Comparison of ENCODE assay signal across 8 cellular contexts in genomic region chr1:247331172-247331525, GRCh38. TPM values are rescaled to one million over a fixed set of nuclear protein-coding genes. Genes with fewer than 3 reads are reported as not detected.
DNase-seq lines count a peak whose midpoint lies in the region; ATAC-seq, FAIRE-seq and TF ChIP-seq lines count a peak whose summit lies in the region.

No MANE protein-coding gene starts in this region.

- H3K9me3 ChIP-seq in HAP-1 (no peaks in the 10 kb centered on the region), SU-DHL-6 (ENCODE audit: insufficient read depth, low read length) (no peaks in the 10 kb centered on the region)

- H3K27ac ChIP-seq in SU-DHL-6 (ENCODE audit: low read depth, low read length), result peak overlapping the region; percentile 51

- H3K4me3 ChIP-seq in HAP-1, result peak overlapping the region; percentile 97
- H3K4me3 ChIP-seq in SU-DHL-6 (ENCODE audit: insufficient read depth, low read length, poor library complexity, severe bottlenecking), result peak overlapping the region; percentile 97

- no peaks in the 10 kb centered on the region for H3K27me3 Mint-ChIP-seq in activated naive CD8-positive, alpha-beta T cell treated with anti-CD3 and anti-CD28 coated beads, Interleukin-2, amount 50 U/mL, for 24 hours

- peak overlapping the region; percentile 51 for H3K4me2 ChIP-seq in SU-DHL-6 (ENCODE audit: low read depth, low read length, poor library complexity, severe bottlenecking)

- peak overlapping the region; percentile 73 for H3K27ac Mint-ChIP-seq in activated naive CD8-positive, alpha-beta T cell treated with anti-CD3 and anti-CD28 coated beads, Interleukin-2, amount 50 U/mL, for 24 hours

- peaks cover 38% of the 10 kb centered on the region for H3K4me1 Mint-ChIP-seq in activated naive CD8-positive, alpha-beta T cell treated with anti-CD3 and anti-CD28 coated beads, Interleukin-2, amount 50 U/mL, for 24 hours

- H3K9me2 ChIP-seq in SU-DHL-6 (replicated peaks; ENCODE audit: insufficient read depth, low read length), result no peaks in the 10 kb centered on the region

- FAIRE-seq in urothelium cell line (lab: Jason Lieb, UNC), result no peak

- in situ Hi-C loops in HAP-1 (cut with MboI; ENCODE audit: low sequenced_read_pairs), result no loop called here

- peaks cover 20% of the 10 kb centered on the region for H3K36me3 Mint-ChIP-seq in activated naive CD8-positive, alpha-beta T cell treated with anti-CD3 and anti-CD28 coated beads, Interleukin-2, amount 50 U/mL, for 24 hours (ENCODE audit: low read depth)

- H3K9me3 Mint-ChIP-seq in activated naive CD8-positive, alpha-beta T cell treated with anti-CD3 and anti-CD28 coated beads, Interleukin-2, amount 50 U/mL, for 24 hours, result no peaks in the 10 kb centered on the region

- H4K20me1 ChIP-seq in SU-DHL-6 (ENCODE audit: low read depth, low read length), result no peaks in the 10 kb centered on the region

- ATAC-seq in activated naive CD8-positive, alpha-beta T cell treated with anti-CD3 and anti-CD28 coated beads, Interleukin-2, amount 50 U/mL, for 24 hours, result peak; percentile 74

- no peaks in the 10 kb centered on the region for H3K79me2 ChIP-seq in SU-DHL-6 (ENCODE audit: insufficient read depth, low read length)

- peak overlapping the region; percentile 96 for H2AFZ ChIP-seq in SU-DHL-6 (ENCODE audit: low read depth, low read length, severe bottlenecking)

- no peaks in the 10 kb centered on the region for H3F3A ChIP-seq in SU-DHL-6 (ENCODE audit: insufficient read depth)

- peak overlapping the region; percentile 85 for H3K4me3 Mint-ChIP-seq in activated naive CD8-positive, alpha-beta T cell treated with anti-CD3 and anti-CD28 coated beads, Interleukin-2, amount 50 U/mL, for 24 hours

- intact Hi-C loops in cardiac septum (cut with DNase I) (loop anchor here (5.0 kb wide), 2 partner anchors 41 to 219 kb away; no protein-coding TSS in a partner anchor), posterior vena cava (cut with DNase I) (no loop called here)

- TF ChIP-seq CTCF in SU-DHL-6 (IDR thresholded peaks at IDR 0.05; ENCODE audit: insufficient read depth, low read length, poor library complexity, severe bottlenecking), result no peak

- H3K27me3 ChIP-seq in HAP-1 (ENCODE audit: low read depth) (no peaks in the 10 kb centered on the region), SU-DHL-6 (ENCODE audit: low read length) (no peaks in the 10 kb centered on the region)

- peaks cover 53% of the 10 kb centered on the region for H3K36me3 ChIP-seq in HAP-1 (replicated peaks)
- no peaks in the 10 kb centered on the region for H3K36me3 ChIP-seq in SU-DHL-6 (ENCODE audit: low read length)

- peaks cover 16% of the 10 kb centered on the region for H3K4me1 ChIP-seq in HAP-1

- peak; percentile 93 for DNase-seq in GM03348 (ENCODE audit: low spot score)
- DNase-seq in HAP-1 (ENCODE audit: low spot score in 2 of 2), result peak; percentile 55 to 85
- DNase-seq in M059J (ENCODE audit: low read depth), result peak; percentile 83
- peak; percentile 75 for DNase-seq in activated naive CD8-positive, alpha-beta T cell treated with anti-CD3 and anti-CD28 coated beads, Interleukin-2, amount 50 U/mL, for 24 hours
- peak; percentile 85 for DNase-seq in cardiac septum (ENCODE audit: low spot score)
- DNase-seq in posterior vena cava (ENCODE audit: low spot score), result peak; percentile 91
- DNase-seq in urothelium cell line (ENCODE audit: low spot score), result peak; percentile 83

- H3K9ac ChIP-seq in SU-DHL-6 (ENCODE audit: low read length), result peak overlapping the region; percentile 96

RNA-seq across cellular contexts. Expression of gene ZNF496, which starts 0.5 kb away (rescaled TPM):
- total RNA-seq in M059J (2014; rRNA removed; shearing (Covaris generic)), result 26.4 and 28.0 TPM in 2 replicates
- total RNA-seq in cardiac septum (17.3 TPM), posterior vena cava (10 to 100 TPM; 18.8 to 19.3 TPM)

Comparison
In these comparisons a context has a peak if more than half of its experiments do, and no peak if none do; other contexts are left out.
1. Peak in every context shown above with its lines: DNase-seq, ATAC-seq, H3K4me3 ChIP-seq and H3K27ac ChIP-seq.